Comparison of ENCODE assay signal across 1 cellular context in the genomic region with DNA sequence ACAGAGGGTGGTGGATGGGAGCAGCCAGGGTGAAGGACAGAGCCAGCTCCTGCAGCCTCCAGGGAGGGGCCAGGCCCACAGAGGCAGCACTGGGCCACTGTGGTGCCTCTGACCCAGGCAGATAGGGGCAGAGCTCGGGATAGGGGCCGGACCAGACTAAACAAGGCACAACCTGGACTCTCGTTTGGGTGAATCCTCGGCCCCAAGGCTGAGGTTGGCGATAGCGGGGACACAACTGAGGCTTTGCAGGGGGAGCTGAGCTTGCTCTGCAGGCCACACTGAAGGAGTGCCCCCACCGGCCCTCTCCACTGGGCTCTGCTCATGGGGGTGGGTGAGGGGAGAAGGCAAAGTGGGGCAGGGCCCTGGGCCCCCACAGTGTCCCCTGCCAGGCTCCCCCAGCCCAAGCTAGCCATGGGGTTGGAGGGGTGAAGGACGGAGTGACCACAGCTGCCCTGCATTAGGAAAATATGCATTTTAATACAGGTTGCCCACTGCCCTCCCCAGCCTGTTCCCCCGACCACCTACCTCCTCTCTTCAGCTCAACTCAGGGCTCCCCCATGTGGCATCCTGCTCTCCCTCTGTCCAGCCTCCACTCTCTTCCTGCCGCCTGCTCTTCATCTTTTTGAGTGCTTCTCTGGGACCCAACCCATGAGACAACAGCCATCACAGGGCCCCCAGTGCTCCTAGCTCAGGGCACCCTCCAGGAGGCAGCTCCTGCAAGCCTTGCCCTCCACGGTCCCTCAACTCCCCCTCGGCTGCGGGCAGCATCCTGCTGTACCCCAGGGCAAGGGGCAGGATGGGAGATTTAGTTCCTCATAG.
TF ChIP-seq lines count a peak whose summit lies in the region.

No MANE protein-coding gene starts in this region.

TF ChIP-seq in GM23338, 12 proteins besides CTCF, POLR2A, EP300 and RAD21 (continued from another document):
- TF ChIP-seq, protein P1, sequence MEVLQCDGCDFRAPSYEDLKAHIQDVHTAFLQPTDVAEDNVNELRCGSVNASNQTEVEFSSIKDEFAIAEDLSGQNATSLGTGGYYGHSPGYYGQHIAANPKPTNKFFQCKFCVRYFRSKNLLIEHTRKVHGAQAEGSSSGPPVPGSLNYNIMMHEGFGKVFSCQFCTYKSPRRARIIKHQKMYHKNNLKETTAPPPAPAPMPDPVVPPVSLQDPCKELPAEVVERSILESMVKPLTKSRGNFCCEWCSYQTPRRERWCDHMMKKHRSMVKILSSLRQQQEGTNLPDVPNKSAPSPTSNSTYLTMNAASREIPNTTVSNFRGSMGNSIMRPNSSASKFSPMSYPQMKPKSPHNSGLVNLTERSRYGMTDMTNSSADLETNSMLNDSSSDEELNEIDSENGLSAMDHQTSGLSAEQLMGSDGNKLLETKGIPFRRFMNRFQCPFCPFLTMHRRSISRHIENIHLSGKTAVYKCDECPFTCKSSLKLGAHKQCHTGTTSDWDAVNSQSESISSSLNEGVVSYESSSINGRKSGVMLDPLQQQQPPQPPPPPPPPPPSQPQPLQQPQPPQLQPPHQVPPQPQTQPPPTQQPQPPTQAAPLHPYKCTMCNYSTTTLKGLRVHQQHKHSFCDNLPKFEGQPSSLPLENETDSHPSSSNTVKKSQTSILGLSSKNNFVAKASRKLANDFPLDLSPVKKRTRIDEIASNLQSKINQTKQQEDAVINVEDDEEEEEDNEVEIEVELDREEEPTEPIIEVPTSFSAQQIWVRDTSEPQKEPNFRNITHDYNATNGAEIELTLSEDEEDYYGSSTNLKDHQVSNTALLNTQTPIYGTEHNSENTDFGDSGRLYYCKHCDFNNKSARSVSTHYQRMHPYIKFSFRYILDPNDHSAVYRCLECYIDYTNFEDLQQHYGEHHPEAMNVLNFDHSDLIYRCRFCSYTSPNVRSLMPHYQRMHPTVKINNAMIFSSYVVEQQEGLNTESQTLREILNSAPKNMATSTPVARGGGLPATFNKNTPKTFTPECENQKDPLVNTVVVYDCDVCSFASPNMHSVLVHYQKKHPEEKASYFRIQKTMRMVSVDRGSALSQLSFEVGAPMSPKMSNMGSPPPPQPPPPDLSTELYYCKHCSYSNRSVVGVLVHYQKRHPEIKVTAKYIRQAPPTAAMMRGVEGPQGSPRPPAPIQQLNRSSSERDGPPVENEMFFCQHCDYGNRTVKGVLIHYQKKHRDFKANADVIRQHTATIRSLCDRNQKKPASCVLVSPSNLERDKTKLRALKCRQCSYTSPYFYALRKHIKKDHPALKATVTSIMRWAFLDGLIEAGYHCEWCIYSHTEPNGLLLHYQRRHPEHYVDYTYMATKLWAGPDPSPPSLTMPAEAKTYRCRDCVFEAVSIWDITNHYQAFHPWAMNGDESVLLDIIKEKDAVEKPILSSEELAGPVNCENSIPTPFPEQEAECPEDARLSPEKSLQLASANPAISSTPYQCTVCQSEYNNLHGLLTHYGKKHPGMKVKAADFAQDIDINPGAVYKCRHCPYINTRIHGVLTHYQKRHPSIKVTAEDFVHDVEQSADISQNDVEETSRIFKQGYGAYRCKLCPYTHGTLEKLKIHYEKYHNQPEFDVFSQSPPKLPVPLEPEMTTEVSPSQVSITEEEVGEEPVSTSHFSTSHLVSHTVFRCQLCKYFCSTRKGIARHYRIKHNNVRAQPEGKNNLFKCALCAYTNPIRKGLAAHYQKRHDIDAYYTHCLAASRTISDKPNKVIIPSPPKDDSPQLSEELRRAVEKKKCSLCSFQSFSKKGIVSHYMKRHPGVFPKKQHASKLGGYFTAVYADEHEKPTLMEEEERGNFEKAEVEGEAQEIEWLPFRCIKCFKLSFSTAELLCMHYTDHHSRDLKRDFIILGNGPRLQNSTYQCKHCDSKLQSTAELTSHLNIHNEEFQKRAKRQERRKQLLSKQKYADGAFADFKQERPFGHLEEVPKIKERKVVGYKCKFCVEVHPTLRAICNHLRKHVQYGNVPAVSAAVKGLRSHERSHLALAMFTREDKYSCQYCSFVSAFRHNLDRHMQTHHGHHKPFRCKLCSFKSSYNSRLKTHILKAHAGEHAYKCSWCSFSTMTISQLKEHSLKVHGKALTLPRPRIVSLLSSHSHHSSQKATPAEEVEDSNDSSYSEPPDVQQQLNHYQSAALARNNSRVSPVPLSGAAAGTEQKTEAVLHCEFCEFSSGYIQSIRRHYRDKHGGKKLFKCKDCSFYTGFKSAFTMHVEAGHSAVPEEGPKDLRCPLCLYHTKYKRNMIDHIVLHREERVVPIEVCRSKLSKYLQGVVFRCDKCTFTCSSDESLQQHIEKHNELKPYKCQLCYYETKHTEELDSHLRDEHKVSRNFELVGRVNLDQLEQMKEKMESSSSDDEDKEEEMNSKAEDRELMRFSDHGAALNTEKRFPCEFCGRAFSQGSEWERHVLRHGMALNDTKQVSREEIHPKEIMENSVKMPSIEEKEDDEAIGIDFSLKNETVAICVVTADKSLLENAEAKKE (CRISPR knock-in tag; IDR thresholded peaks at IDR 0.05) = no peak
- TF ChIP-seq CREB1 (CRISPR knock-in tag; IDR thresholded peaks at IDR 0.05; ENCODE audit: low read depth) (no peak), ZNF331 (CRISPR knock-in tag; IDR thresholded peaks at IDR 0.05; ENCODE audit: low read depth) (no peak), EZH2 (IDR thresholded peaks at IDR 0.05; ENCODE audit: low read depth, unreplicated experiment) (no peak), EZH2phosphoT487 (IDR thresholded peaks at IDR 0.05; ENCODE audit: unreplicated experiment) (no peak), REST (IDR thresholded peaks at IDR 0.05; ENCODE audit: unreplicated experiment) (no peak), NANOG (IDR thresholded peaks at IDR 0.05; ENCODE audit: borderline replicate concordance) (no peak), ETS1 (IDR thresholded peaks at IDR 0.05) (no peak), ZNF114 (CRISPR knock-in tag; IDR thresholded peaks at IDR 0.05) (no peak), POLR2AphosphoS5 (IDR thresholded peaks at IDR 0.05; ENCODE audit: low read depth) (no peak)
